Comparison of ENCODE assay signal across 1 cellular context in genomic region chr15:68553994-68554715, GRCh38.
TF ChIP-seq lines count a peak whose summit lies in the region.

No MANE protein-coding gene starts in this region.

TF ChIP-seq in IMR-90, 13 proteins besides CTCF, POLR2A, EP300 and RAD21 (continued from another document):
- TF ChIP-seq SMC3 (IDR thresholded peaks at IDR 0.05; ENCODE audit: low read depth, low read length): peak; percentile 66
- TF ChIP-seq USF2 (IDR thresholded peaks at IDR 0.05; ENCODE audit: low read depth, low read length): no peak
